Comparison of ENCODE assay signal across 8 cellular contexts in genomic region chr5:115415143-115415491, GRCh38.
DNase-seq lines count a peak whose midpoint lies in the region; ATAC-seq and TF ChIP-seq lines count a peak whose summit lies in the region.

No MANE protein-coding gene starts in this region.

- no peak overlapping the region for H3K4me3 ChIP-seq in lung
- no peak overlapping the region for H3K4me3 ChIP-seq in WERI-Rb-1 (ENCODE audit: low read depth, low read length)

- peak overlapping the region; percentile 37 for H3K4me3 Mint-ChIP-seq in Calu3 (ENCODE audit: low read depth, unreplicated experiment)
- no peak overlapping the region for H3K4me3 Mint-ChIP-seq in activated T-helper 17 cell treated with anti-CD3 and anti-CD28 coated beads, Interleukin-2, amount 50 U/mL, for 72 hours

- no peaks in the 10 kb centered on the region for H3K27me3 Mint-ChIP-seq in Calu3 (ENCODE audit: unreplicated experiment)
- peaks cover 8% of the 10 kb centered on the region for H3K27me3 Mint-ChIP-seq in activated T-helper 17 cell treated with anti-CD3 and anti-CD28 coated beads, Interleukin-2, amount 50 U/mL, for 72 hours

- DNase-seq in Calu3 (peak; percentile 88), lung (ENCODE audit: low spot score) (peak; percentile 91), NCI-H2081 (lab: John Stamatoyannopoulos, UW) (no peak), WERI-Rb-1 (no peak)
- DNase-seq in stimulated activated CD4-positive, alpha-beta T cell treated with anti-CD3 and anti-CD28 coated beads, Interleukin-15, amount 100 ng/mL, for 24 hours: no peak

- H3K27ac ChIP-seq in lung (ENCODE audit: low read depth in 1 of 2, low read length in 1 of 2) (peak overlapping the region; percentile 80 to 81), WERI-Rb-1 (no peak overlapping the region)

- ATAC-seq in HG02759 (IDR thresholded peaks at IDR 0.05; ENCODE audit: unreplicated experiment) (peak; percentile 66), lung (ENCODE audit: insufficient read depth, low FRiP score) (peak; percentile 60), GM18498 (IDR thresholded peaks at IDR 0.05; ENCODE audit: unreplicated experiment) (no peak)
- peak; percentile 80 for ATAC-seq in activated T-helper 17 cell treated with anti-CD3 and anti-CD28 coated beads, Interleukin-2, amount 50 U/mL, for 72 hours (replicated peaks)

- WGBS in lung, 2 donors: 53 to 90% methylated on average over 1 of the region's 1 CpG

- intact Hi-C loops in Calu3 (cut with micrococcal nuclease; ENCODE audit: unreplicated experiment): loop anchor here (1.0 to 5.0 kb wide), 3 partner anchors 36 to 117 kb away; no protein-coding TSS in a partner anchor

- H3K9me3 Mint-ChIP-seq in Calu3 (ENCODE audit: low read depth, unreplicated experiment): peaks cover 4% of the 10 kb centered on the region
- no peaks in the 10 kb centered on the region for H3K9me3 Mint-ChIP-seq in activated T-helper 17 cell treated with anti-CD3 and anti-CD28 coated beads, Interleukin-2, amount 50 U/mL, for 72 hours

- CTCF ChIA-PET in Calu3 (lab: Charles Lee): interaction anchor here (0.6 to 2.1 kb wide), 6 partner anchors 12 to 160 kb away, joined by 3 to 18 read pairs (median 4); no protein-coding TSS in a partner anchor

- no TSS peak for BruUV-seq in Calu3 (replicated peaks; lab: Mats Ljungman, UMichigan)

- H3K4me1 Mint-ChIP-seq in Calu3 (ENCODE audit: low read depth, unreplicated experiment): peaks cover 64% of the 10 kb centered on the region
- no peaks in the 10 kb centered on the region for H3K4me1 Mint-ChIP-seq in activated T-helper 17 cell treated with anti-CD3 and anti-CD28 coated beads, Interleukin-2, amount 50 U/mL, for 72 hours

- H3K9me3 ChIP-seq in lung (ENCODE audit: control insufficient read depth in 2 of 2, insufficient read depth in 1 of 2, low read length in 1 of 2): no peaks in the 10 kb centered on the region
- no peaks in the 10 kb centered on the region for H3K9me3 ChIP-seq in WERI-Rb-1 (ENCODE audit: severe bottlenecking)

- H3K4me1 ChIP-seq in lung (ENCODE audit: control insufficient read depth in 2 of 2, insufficient read depth in 2 of 2, low read length in 2 of 2): peaks cover 6 to 24% of the 10 kb centered on the region in 2 donors

- no peaks in the 10 kb centered on the region for H3K36me3 ChIP-seq in lung (ENCODE audit: control insufficient read depth in 2 of 2, insufficient read depth in 2 of 2, low read length in 2 of 2)
- H3K36me3 ChIP-seq in WERI-Rb-1: no peaks in the 10 kb centered on the region

- peak overlapping the region; percentile 96 for H3K27ac Mint-ChIP-seq in Calu3 (ENCODE audit: unreplicated experiment)
- H3K27ac Mint-ChIP-seq in activated T-helper 17 cell treated with anti-CD3 and anti-CD28 coated beads, Interleukin-2, amount 50 U/mL, for 72 hours: no peak overlapping the region

- H3K27me3 ChIP-seq in lung (ENCODE audit: control insufficient read depth, insufficient read depth) (no peaks in the 10 kb centered on the region), WERI-Rb-1 (ENCODE audit: insufficient read depth, low read depth, severe bottlenecking) (no peaks in the 10 kb centered on the region)

- no peak for TF ChIP-seq CTCF in Calu3 (IDR thresholded peaks at IDR 0.05; ENCODE audit: unreplicated experiment)
- no peak for TF ChIP-seq CTCF in lung (IDR thresholded peaks at IDR 0.05; ENCODE audit: control extremely low read depth, extremely low read depth)
- TF ChIP-seq CTCF in WERI-Rb-1 (IDR thresholded peaks at IDR 0.05; ENCODE audit: low read depth, low read length): no peak

- H3K36me3 Mint-ChIP-seq in Calu3 (ENCODE audit: insufficient read depth, unreplicated experiment): peaks cover 25% of the 10 kb centered on the region
- no peaks in the 10 kb centered on the region for H3K36me3 Mint-ChIP-seq in activated T-helper 17 cell treated with anti-CD3 and anti-CD28 coated beads, Interleukin-2, amount 50 U/mL, for 72 hours (ENCODE audit: low read depth)

Comparison
In these comparisons a context has a peak if more than half of its experiments do, and no peak if none do; other contexts are left out.
1. DNase-seq: peak in Calu3 (single experiment) and lung (single experiment); none in NCI-H2081 (0 of 2), WERI-Rb-1 (single experiment) and stimulated activated CD4-positive, alpha-beta T cell treated with anti-CD3 and anti-CD28 coated beads, Interleukin-15, amount 100 ng/mL, for 24 hours (single experiment).